8 cellular contexts compared by ENCODE assay signal in genomic region chr7:73623798-73624668, GRCh38. TPM values are rescaled to one million over a fixed set of nuclear protein-coding genes. Genes with fewer than 3 reads are reported as not detected.
DNase-seq lines count a peak whose midpoint lies in the region; ATAC-seq and TF ChIP-seq lines count a peak whose summit lies in the region.

A gene with protein sequence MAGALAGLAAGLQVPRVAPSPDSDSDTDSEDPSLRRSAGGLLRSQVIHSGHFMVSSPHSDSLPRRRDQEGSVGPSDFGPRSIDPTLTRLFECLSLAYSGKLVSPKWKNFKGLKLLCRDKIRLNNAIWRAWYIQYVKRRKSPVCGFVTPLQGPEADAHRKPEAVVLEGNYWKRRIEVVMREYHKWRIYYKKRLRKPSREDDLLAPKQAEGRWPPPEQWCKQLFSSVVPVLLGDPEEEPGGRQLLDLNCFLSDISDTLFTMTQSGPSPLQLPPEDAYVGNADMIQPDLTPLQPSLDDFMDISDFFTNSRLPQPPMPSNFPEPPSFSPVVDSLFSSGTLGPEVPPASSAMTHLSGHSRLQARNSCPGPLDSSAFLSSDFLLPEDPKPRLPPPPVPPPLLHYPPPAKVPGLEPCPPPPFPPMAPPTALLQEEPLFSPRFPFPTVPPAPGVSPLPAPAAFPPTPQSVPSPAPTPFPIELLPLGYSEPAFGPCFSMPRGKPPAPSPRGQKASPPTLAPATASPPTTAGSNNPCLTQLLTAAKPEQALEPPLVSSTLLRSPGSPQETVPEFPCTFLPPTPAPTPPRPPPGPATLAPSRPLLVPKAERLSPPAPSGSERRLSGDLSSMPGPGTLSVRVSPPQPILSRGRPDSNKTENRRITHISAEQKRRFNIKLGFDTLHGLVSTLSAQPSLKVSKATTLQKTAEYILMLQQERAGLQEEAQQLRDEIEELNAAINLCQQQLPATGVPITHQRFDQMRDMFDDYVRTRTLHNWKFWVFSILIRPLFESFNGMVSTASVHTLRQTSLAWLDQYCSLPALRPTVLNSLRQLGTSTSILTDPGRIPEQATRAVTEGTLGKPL (minus strand): TSS chr7:73624522. CDS start chr7:73624492, 30 bp downstream.

- CTCF ChIA-PET in SK-N-SH (lab: Yijun Ruan, JAX), result interaction anchor here (0.5 to 19.5 kb wide), 7 partner anchors 18 to 120 kb away, joined by 3 to 235 read pairs (median 3); no protein-coding TSS in a partner anchor

- DNase-seq in BE2C (peak; percentile 92), HuH-7.5 (ENCODE audit: low spot score) (peak; percentile 90), SK-N-SH (peak; percentile 100), amniotic stem cell (lab: John Stamatoyannopoulos, UW) (peak; percentile 5), left ventricle myocardium inferior (peak; percentile 70), pons (ENCODE audit: low spot score) (peak; percentile 55), upper lobe of right lung (peak; percentile 94)

- H2AFZ ChIP-seq in SK-N-SH (ENCODE audit: low read depth), result peak within 1 kb of the TSS; percentile 86; the same call in 1 of the 2 replicates

- H3K4me3 ChIP-seq in BE2C (ENCODE audit: low read depth, low read length), result peak within 1 kb of the TSS; percentile 53
- H3K4me3 ChIP-seq in SK-N-SH (ENCODE audit: low read depth in 2 of 2, low read length in 1 of 2), result peak within 1 kb of the TSS; percentile 48 to 61
- peak within 1 kb of the TSS; percentile 68 for H3K4me3 ChIP-seq in left ventricle myocardium inferior
- H3K4me3 ChIP-seq in upper lobe of right lung, result peak within 1 kb of the TSS; percentile 56

- POLR2A ChIA-PET in SK-N-SH (lab: Yijun Ruan, JAX), result interaction anchor here (0.5 kb wide), 2 partner anchors 47 to 549 kb away, joined by 3 read pairs; no protein-coding TSS in a partner anchor

- no peaks in the 10 kb centered on the region for H3K9me2 ChIP-seq in SK-N-SH

- peaks cover 46% of the 10 kb centered on the region for H3K27me3 ChIP-seq in BE2C
- H3K27me3 ChIP-seq in SK-N-SH (ENCODE audit: insufficient read depth), result peaks cover 50% of the 10 kb centered on the region
- peaks cover 84% of the 10 kb centered on the region for H3K27me3 ChIP-seq in left ventricle myocardium inferior (ENCODE audit: low read depth)
- peaks cover 53% of the 10 kb centered on the region for H3K27me3 ChIP-seq in upper lobe of right lung

- no peaks in the 10 kb centered on the region for H3K9me3 ChIP-seq in BE2C
- no peaks in the 10 kb centered on the region for H3K9me3 ChIP-seq in SK-N-SH
- no peaks in the 10 kb centered on the region for H3K9me3 ChIP-seq in left ventricle myocardium inferior (replicated peaks)
- no peaks in the 10 kb centered on the region for H3K9me3 ChIP-seq in upper lobe of right lung

- H3K79me2 ChIP-seq in SK-N-SH (ENCODE audit: insufficient read depth), result no peaks in the 10 kb centered on the region

- H3F3A ChIP-seq in SK-N-SH (replicated peaks; ENCODE audit: insufficient read depth), result no peaks in the 10 kb centered on the region

- WGBS in SK-N-SH (ENCODE audit: low lambda C conversion rate), result 41% methylated on average over 39 of the region's 80 CpGs

- no peak for TF ChIP-seq RAD21 in SK-N-SH (IDR thresholded peaks at IDR 0.05; ENCODE audit: low read length)

- TF ChIP-seq CTCF in BE2C (IDR thresholded peaks at IDR 0.05; ENCODE audit: low read depth, low read length), result no peak
- TF ChIP-seq CTCF in SK-N-SH (IDR thresholded peaks at IDR 0.05), result no peak
- no peak for TF ChIP-seq CTCF in left ventricle myocardium inferior (IDR thresholded peaks at IDR 0.05; ENCODE audit: borderline replicate concordance)
- TF ChIP-seq CTCF in upper lobe of right lung (IDR thresholded peaks at IDR 0.05), result no peak

- H3K4me1 ChIP-seq in BE2C (no peaks in the 10 kb centered on the region), SK-N-SH (ENCODE audit: control insufficient read depth in 1 of 2, insufficient read depth in 2 of 2, low read depth in 1 of 2, low read length in 1 of 2) (no peaks in the 10 kb centered on the region; a peak in 1 of 4 replicates), left ventricle myocardium inferior (peaks cover 25% of the 10 kb centered on the region), upper lobe of right lung (peaks cover 9% of the 10 kb centered on the region)

- H3K36me3 ChIP-seq in BE2C, result no peaks in the 10 kb centered on the region
- H3K36me3 ChIP-seq in SK-N-SH (replicated peaks in 1 of 2; ENCODE audit: control insufficient read depth in 1 of 2, insufficient read depth in 2 of 2, low read length in 1 of 2), result no peaks in the 10 kb centered on the region
- no peaks in the 10 kb centered on the region for H3K36me3 ChIP-seq in left ventricle myocardium inferior
- H3K36me3 ChIP-seq in upper lobe of right lung, result no peaks in the 10 kb centered on the region

- intact Hi-C loops in left ventricle myocardium inferior (cut with micrococcal nuclease), result no loop called here
- intact Hi-C loops in upper lobe of right lung (cut with DNase I), result no loop called here

- H3K27ac ChIP-seq in SK-N-SH (ENCODE audit: low read depth in 2 of 2, low read length in 1 of 2), result no peak within 1 kb of the TSS
- H3K27ac ChIP-seq in left ventricle myocardium inferior (replicated peaks), result no peak within 1 kb of the TSS
- no peak within 1 kb of the TSS for H3K27ac ChIP-seq in upper lobe of right lung

- TF ChIP-seq EP300 in SK-N-SH (IDR thresholded peaks at IDR 0.05; ENCODE audit: borderline replicate concordance in 1 of 2, low read depth in 1 of 2, low read length in 1 of 2), result no peak

- peak; percentile 97 for ATAC-seq in upper lobe of right lung
- ATAC-seq in GM18519 (IDR thresholded peaks at IDR 0.05; ENCODE audit: low FRiP score, unreplicated experiment), result no peak

- H3K9ac ChIP-seq in SK-N-SH, result no peak within 1 kb of the TSS

- peak within 1 kb of the TSS; percentile 96 for H3K4me2 ChIP-seq in SK-N-SH

- no peaks in the 10 kb centered on the region for H4K20me1 ChIP-seq in SK-N-SH (ENCODE audit: insufficient read depth)

TF ChIP-seq in SK-N-SH, 30 proteins besides CTCF, POLR2A, EP300 and RAD21:
- TF ChIP-seq, protein P1, sequence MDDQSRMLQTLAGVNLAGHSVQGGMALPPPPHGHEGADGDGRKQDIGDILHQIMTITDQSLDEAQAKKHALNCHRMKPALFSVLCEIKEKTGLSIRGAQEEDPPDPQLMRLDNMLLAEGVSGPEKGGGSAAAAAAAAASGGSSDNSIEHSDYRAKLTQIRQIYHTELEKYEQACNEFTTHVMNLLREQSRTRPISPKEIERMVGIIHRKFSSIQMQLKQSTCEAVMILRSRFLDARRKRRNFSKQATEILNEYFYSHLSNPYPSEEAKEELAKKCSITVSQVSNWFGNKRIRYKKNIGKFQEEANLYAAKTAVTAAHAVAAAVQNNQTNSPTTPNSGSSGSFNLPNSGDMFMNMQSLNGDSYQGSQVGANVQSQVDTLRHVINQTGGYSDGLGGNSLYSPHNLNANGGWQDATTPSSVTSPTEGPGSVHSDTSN (IDR thresholded peaks at IDR 0.05), result no peak
- TF ChIP-seq FOSL2 (IDR thresholded peaks at IDR 0.05; ENCODE audit: borderline replicate concordance, low read depth), result no peak
- TF ChIP-seq, protein P2, sequence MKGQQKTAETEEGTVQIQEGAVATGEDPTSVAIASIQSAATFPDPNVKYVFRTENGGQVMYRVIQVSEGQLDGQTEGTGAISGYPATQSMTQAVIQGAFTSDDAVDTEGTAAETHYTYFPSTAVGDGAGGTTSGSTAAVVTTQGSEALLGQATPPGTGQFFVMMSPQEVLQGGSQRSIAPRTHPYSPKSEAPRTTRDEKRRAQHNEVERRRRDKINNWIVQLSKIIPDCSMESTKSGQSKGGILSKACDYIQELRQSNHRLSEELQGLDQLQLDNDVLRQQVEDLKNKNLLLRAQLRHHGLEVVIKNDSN (IDR thresholded peaks at IDR 0.05; ENCODE audit: borderline replicate concordance, low read depth), result no peak
- TF ChIP-seq, protein P3, sequence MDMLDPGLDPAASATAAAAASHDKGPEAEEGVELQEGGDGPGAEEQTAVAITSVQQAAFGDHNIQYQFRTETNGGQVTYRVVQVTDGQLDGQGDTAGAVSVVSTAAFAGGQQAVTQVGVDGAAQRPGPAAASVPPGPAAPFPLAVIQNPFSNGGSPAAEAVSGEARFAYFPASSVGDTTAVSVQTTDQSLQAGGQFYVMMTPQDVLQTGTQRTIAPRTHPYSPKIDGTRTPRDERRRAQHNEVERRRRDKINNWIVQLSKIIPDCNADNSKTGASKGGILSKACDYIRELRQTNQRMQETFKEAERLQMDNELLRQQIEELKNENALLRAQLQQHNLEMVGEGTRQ (IDR thresholded peaks at IDR 0.05; ENCODE audit: borderline replicate concordance, low read depth, low read length), result no peak
- no peak for TF ChIP-seq TCF12 (IDR thresholded peaks at IDR 0.05)
- TF ChIP-seq MXI1 (IDR thresholded peaks at IDR 0.05; ENCODE audit: low read depth, low read length), result peak; percentile 55; the same call in 1 of the 2 replicates
- TF ChIP-seq NFIC (IDR thresholded peaks at IDR 0.05; ENCODE audit: borderline replicate concordance), result no peak
- TF ChIP-seq, protein P4, sequence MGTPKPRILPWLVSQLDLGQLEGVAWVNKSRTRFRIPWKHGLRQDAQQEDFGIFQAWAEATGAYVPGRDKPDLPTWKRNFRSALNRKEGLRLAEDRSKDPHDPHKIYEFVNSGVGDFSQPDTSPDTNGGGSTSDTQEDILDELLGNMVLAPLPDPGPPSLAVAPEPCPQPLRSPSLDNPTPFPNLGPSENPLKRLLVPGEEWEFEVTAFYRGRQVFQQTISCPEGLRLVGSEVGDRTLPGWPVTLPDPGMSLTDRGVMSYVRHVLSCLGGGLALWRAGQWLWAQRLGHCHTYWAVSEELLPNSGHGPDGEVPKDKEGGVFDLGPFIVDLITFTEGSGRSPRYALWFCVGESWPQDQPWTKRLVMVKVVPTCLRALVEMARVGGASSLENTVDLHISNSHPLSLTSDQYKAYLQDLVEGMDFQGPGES (IDR thresholded peaks at IDR 0.05; ENCODE audit: low read depth, low read length), result no peak
- peak; percentile 49; the same call in 1 of the 2 replicates for TF ChIP-seq NRF1 (IDR thresholded peaks at IDR 0.05; ENCODE audit: low read depth, low read length)

RNA-seq across cellular contexts. Expression of the gene that starts here (rescaled TPM):
- not detected for polyA plus RNA-seq in BE2C (2012; ENCODE audit: insufficient read depth, insufficient read length, low read depth)
- polyA plus RNA-seq in SK-N-SH (2012; rRNA removed), result 0.21 and 0.32 TPM in 2 replicates
- 0.03 and 0.05 TPM in 2 replicates for polyA plus RNA-seq in SK-N-SH (2012; cell fraction: cytosol; rRNA removed)
- polyA plus RNA-seq in SK-N-SH (2012; cell fraction: nucleus; rRNA removed), result 1.3 and 1.8 TPM in 2 replicates
- total RNA-seq in left ventricle myocardium inferior, result 0.41 TPM
- 11.1 TPM for total RNA-seq in upper lobe of right lung

Comparison
In these comparisons a context has a peak if more than half of its experiments do, and no peak if none do; other contexts are left out.
1. Peak in DNase-seq and H3K4me3 ChIP-seq in left ventricle myocardium inferior; RNA of the gene not detected or under 1 TPM.
2. DNase-seq: peak in every context shown above with its lines; median percentile 100 in SK-N-SH; 94 in upper lobe of right lung; 92 in BE2C; 90 in HuH-7.5; 70 in left ventricle myocardium inferior; 55 in pons; 5 in amniotic stem cell.